Comparison of ENCODE assay signal across 13 cellular contexts in genomic region chr4:151744614-151745013, GRCh38. TPM values are rescaled to one million over a fixed set of nuclear protein-coding genes. Genes with fewer than 3 reads are reported as not detected.
DNase-seq lines count a peak whose midpoint lies in the region; FAIRE-seq and TF ChIP-seq lines count a peak whose summit lies in the region.
"Had no signal": no experiment of that assay in that cellular context is flagged by ENCODE, and none has a peak within 500 bp of the region (broad histone marks: within the 10 kb centered on the region; RNA-seq: fewer than 3 reads in every experiment).

No MANE protein-coding gene starts in this region.

- BruUV-seq in MCF 10A (replicated peaks; lab: Mats Ljungman, UMichigan) = no TSS peak

- H3K36me3 ChIP-seq in breast epithelium = no peaks in the 10 kb centered on the region
- H3K36me3 ChIP-seq: right lobe of liver, thoracic aorta had no signal

- TF ChIP-seq CTCF in MCF 10A (IDR thresholded peaks at IDR 0.05; ENCODE audit: unreplicated experiment) = no peak
- TF ChIP-seq CTCF in breast epithelium (IDR thresholded peaks at IDR 0.05) = no peak

- no peak overlapping the region for H3K4me3 Mint-ChIP-seq in MCF 10A (ENCODE audit: unreplicated experiment)
- no peak overlapping the region for H3K4me3 Mint-ChIP-seq in activated CD4-positive, alpha-beta memory T cell treated with anti-CD3 and anti-CD28 coated beads for 36 hours

- no peak for TF ChIP-seq POLR2A in breast epithelium (IDR thresholded peaks at IDR 0.05)

- intact Hi-C loops in MCF 10A (cut with micrococcal nuclease) (no loop called here), breast epithelium (cut with DNase I; ENCODE audit: low total_unique reads) (no loop called here)
- intact Hi-C loops in activated CD4-positive, alpha-beta memory T cell treated with anti-CD3 and anti-CD28 coated beads for 36 hours (cut with micrococcal nuclease) = no loop called here

- no peaks in the 10 kb centered on the region for H3K27me3 Mint-ChIP-seq in MCF 10A (ENCODE audit: insufficient read depth, unreplicated experiment)
- H3K27me3 Mint-ChIP-seq in activated CD4-positive, alpha-beta memory T cell treated with anti-CD3 and anti-CD28 coated beads for 36 hours = no peaks in the 10 kb centered on the region

- peaks cover 9% of the 10 kb centered on the region for H3K36me3 Mint-ChIP-seq in MCF 10A (ENCODE audit: insufficient read depth, unreplicated experiment)
- peaks cover 10% of the 10 kb centered on the region for H3K36me3 Mint-ChIP-seq in activated CD4-positive, alpha-beta memory T cell treated with anti-CD3 and anti-CD28 coated beads for 36 hours

- CTCF ChIA-PET in MCF 10A (lab: Yijun Ruan, JAX) = no interaction called here
- CTCF ChIA-PET in activated CD4-positive, alpha-beta memory T cell treated with anti-CD3 and anti-CD28 coated beads for 36 hours (lab: Charles Lee) = interaction anchor here (0.6 kb wide), 1 partner anchor 243 kb away, joined by 3 read pairs; no protein-coding TSS in a partner anchor

- peak; percentile 88 for FAIRE-seq in RCC 7860 (lab: Jason Lieb, UNC)
- FAIRE-seq in urothelium cell line (lab: Jason Lieb, UNC) = peak; percentile 70
- FAIRE-seq: endometrium had no signal

- no peaks in the 10 kb centered on the region for H3K9me3 ChIP-seq in breast epithelium
- H3K9me3 ChIP-seq: BLaER1, right lobe of liver, thoracic aorta had no signal

- no peaks in the 10 kb centered on the region for H3K27me3 ChIP-seq in breast epithelium
- H3K27me3 ChIP-seq: BLaER1, right lobe of liver had no signal

- peaks cover 8% of the 10 kb centered on the region for H3K4me1 Mint-ChIP-seq in MCF 10A (ENCODE audit: insufficient read depth, unreplicated experiment)
- peaks cover 3% of the 10 kb centered on the region for H3K4me1 Mint-ChIP-seq in activated CD4-positive, alpha-beta memory T cell treated with anti-CD3 and anti-CD28 coated beads for 36 hours (ENCODE audit: low read depth)

- DNase-seq in MCF 10A (ENCODE audit: unreplicated experiment) = peak; percentile 59
- no peak for DNase-seq in breast epithelium (ENCODE audit: low spot score in 2 of 2)
- peak; percentile 89 for DNase-seq in RCC 7860 (ENCODE audit: low spot score)
- peak; percentile 23 for DNase-seq in fibroblast of the conjunctiva (ENCODE audit: low read depth)
- peak; percentile 81 for DNase-seq in urothelium cell line (ENCODE audit: low spot score)
- no peak for DNase-seq in NCI-H2227 (lab: John Stamatoyannopoulos, UW; ENCODE audit: unreplicated experiment)
- DNase-seq in activated CD4-positive, alpha-beta memory T cell treated with anti-CD3 and anti-CD28 coated beads for 36 hours = no peak
- no peak for DNase-seq in activated effector memory CD4-positive, alpha-beta T cell treated with anti-CD3 and anti-CD28 coated beads, Interleukin-2, amount 50 U/mL, for 16 hours
- DNase-seq: NCI-H2081 treated with DMSO at 0.1 percent for 48 hours, right lobe of liver had no signal

- no peaks in the 10 kb centered on the region for H3K9me3 Mint-ChIP-seq in MCF 10A (ENCODE audit: unreplicated experiment)
- H3K9me3 Mint-ChIP-seq in activated CD4-positive, alpha-beta memory T cell treated with anti-CD3 and anti-CD28 coated beads for 36 hours = no peaks in the 10 kb centered on the region

- H3K27ac Mint-ChIP-seq in MCF 10A (ENCODE audit: low read depth, unreplicated experiment) = no peak overlapping the region
- no peak overlapping the region for H3K27ac Mint-ChIP-seq in activated CD4-positive, alpha-beta memory T cell treated with anti-CD3 and anti-CD28 coated beads for 36 hours

- H3K4me3 ChIP-seq in breast epithelium = no peak overlapping the region
- H3K4me3 ChIP-seq: BLaER1, right lobe of liver, thoracic aorta had no signal

- no peaks in the 10 kb centered on the region for H3K4me1 ChIP-seq in breast epithelium
- H3K4me1 ChIP-seq: right lobe of liver had no signal

- POLR2A ChIA-PET in MCF 10A (lab: Yijun Ruan, JAX) = interaction anchor here (0.6 to 1.3 kb wide), 4 partner anchors 15 to 199 kb away, joined by 3 read pairs; partner anchors contain the start of gene GATB
- POLR2A ChIA-PET in activated CD4-positive, alpha-beta memory T cell treated with anti-CD3 and anti-CD28 coated beads for 36 hours (lab: Charles Lee) = no interaction called here

- no peak overlapping the region for H3K27ac ChIP-seq in breast epithelium
- H3K27ac ChIP-seq: BLaER1, right lobe of liver, thoracic aorta had no signal

RNA-seq across cellular contexts. Expression of gene GATB, which starts 16.2 kb away (rescaled TPM):
- total RNA-seq in MCF 10A (2022) (15.9 and 17.8 TPM in 2 replicates), breast epithelium (10 to 100 TPM; 12.8 to 26.6 (median 20.6) TPM)
- 10 to 100 TPM; 16.1 to 16.5 TPM for total RNA-seq in activated CD4-positive, alpha-beta memory T cell treated with anti-CD3 and anti-CD28 coated beads for 36 hours

Comparison
In these comparisons a context has a peak if more than half of its experiments do, and no peak if none do; other contexts are left out.
1. DNase-seq: peak in MCF 10A (single experiment), RCC 7860 (single experiment), fibroblast of the conjunctiva (single experiment) and urothelium cell line (single experiment); none in breast epithelium (0 of 2), NCI-H2227 (single experiment), activated CD4-positive, alpha-beta memory T cell treated with anti-CD3 and anti-CD28 coated beads for 36 hours (single experiment) and activated effector memory CD4-positive, alpha-beta T cell treated with anti-CD3 and anti-CD28 coated beads, Interleukin-2, amount 50 U/mL, for 16 hours (single experiment).